Comparison of ENCODE assay signal across 8 cellular contexts in genomic region chr5:103561670-103562069, GRCh38. TPM values are rescaled to one million over a fixed set of nuclear protein-coding genes. Genes with fewer than 3 reads are reported as not detected.
DNase-seq lines count a peak whose midpoint lies in the region; ATAC-seq and TF ChIP-seq lines count a peak whose summit lies in the region.

No MANE protein-coding gene starts in this region.

- H3K36me3 ChIP-seq in heart left ventricle (peaks cover 0 to 18% (median 0%) of the 10 kb centered on the region in 9 donors), tibial artery (no peaks in the 10 kb centered on the region)

- peak overlapping the region in 10 of 12 donors; percentile 73 to 95 (median 89) for H3K27ac ChIP-seq in heart left ventricle
- peak overlapping the region; percentile 80 for H3K27ac ChIP-seq in tibial artery

- DNase-seq in heart left ventricle (no peak), left cardiac atrium (no peak), left kidney (ENCODE audit: low read depth, low spot score) (peak; percentile 37), tibial artery (no peak)
- DNase-seq in activated naive CD8-positive, alpha-beta T cell treated with anti-CD3 and anti-CD28 coated beads for 36 hours = no peak
- no peak for DNase-seq in stimulated activated CD4-positive, alpha-beta T cell treated with anti-CD3 and anti-CD28 coated beads, Interleukin-2, amount 100 ng/mL, for 24 hours
- DNase-seq in stimulated activated CD4-positive, alpha-beta T cell treated with anti-CD3 and anti-CD28 coated beads, Interleukin-2, amount 100 ng/mL, for 48 hours = no peak

- ATAC-seq in heart left ventricle (peak in 1 of 4 donors; percentile 10), left cardiac atrium (no peak), GM18505 (IDR thresholded peaks at IDR 0.05; ENCODE audit: unreplicated experiment) (no peak)

- peaks cover 3% of the 10 kb centered on the region for H3K36me3 Mint-ChIP-seq in activated naive CD8-positive, alpha-beta T cell treated with anti-CD3 and anti-CD28 coated beads for 36 hours

- H3K4me3 Mint-ChIP-seq in activated naive CD8-positive, alpha-beta T cell treated with anti-CD3 and anti-CD28 coated beads for 36 hours = peak overlapping the region; percentile 89

- TF ChIP-seq CTCF in heart left ventricle (IDR thresholded peaks at IDR 0.05) (no peak), tibial artery (IDR thresholded peaks at IDR 0.05) (no peak)

- TF ChIP-seq POLR2A in heart left ventricle (IDR thresholded peaks at IDR 0.05) (no peak), GM18505 (IDR thresholded peaks at IDR 0.05; ENCODE audit: borderline replicate concordance, extremely low read depth, insufficient read depth, insufficient read length) (no peak)

- no peaks in the 10 kb centered on the region for H3K9me3 Mint-ChIP-seq in activated naive CD8-positive, alpha-beta T cell treated with anti-CD3 and anti-CD28 coated beads for 36 hours

- H3K27ac Mint-ChIP-seq in activated naive CD8-positive, alpha-beta T cell treated with anti-CD3 and anti-CD28 coated beads for 36 hours = no peak overlapping the region

- WGBS in heart left ventricle, 4 donors = 54 to 75% (median 66%) methylated on average over 4 of the region's 4 CpGs

- H3K4me3 ChIP-seq in heart left ventricle = peak overlapping the region; percentile 48 to 89 (median 73)
- peak overlapping the region; percentile 62 to 66 for H3K4me3 ChIP-seq in tibial artery

- H3K27me3 Mint-ChIP-seq in activated naive CD8-positive, alpha-beta T cell treated with anti-CD3 and anti-CD28 coated beads for 36 hours = no peaks in the 10 kb centered on the region

- H3K9me3 ChIP-seq in heart left ventricle = no peaks in the 10 kb centered on the region
- no peaks in the 10 kb centered on the region for H3K9me3 ChIP-seq in tibial artery

- intact Hi-C loops in heart left ventricle (cut with DNase I) (loop anchor here in 1 of 10 donors (10.0 kb wide), 2 partner anchors 307 to 437 kb away; partner anchors contain the start of genes GIN1, MACIR and PPIP5K2), left cardiac atrium (cut with DNase I) (no loop called here), tibial artery (cut with DNase I; ENCODE audit: low total_unique reads) (no loop called here)

- H3K27me3 ChIP-seq in heart left ventricle (no peaks in the 10 kb centered on the region), tibial artery (no peaks in the 10 kb centered on the region)

- peaks cover 0 to 14% (median 5%) of the 10 kb centered on the region in 12 donors for H3K4me1 ChIP-seq in heart left ventricle
- H3K4me1 ChIP-seq in tibial artery = peaks cover 0 to 7% (median 5%) of the 10 kb centered on the region in 4 donors

- H3K4me1 Mint-ChIP-seq in activated naive CD8-positive, alpha-beta T cell treated with anti-CD3 and anti-CD28 coated beads for 36 hours = peaks cover 13% of the 10 kb centered on the region

RNA-seq across cellular contexts. Expression of gene NUDT12, which starts 0.9 kb away (rescaled TPM):
- 10 to 100 TPM; 10.3 to 14.5 (median 11.8) TPM for total RNA-seq in heart left ventricle
- polyA plus RNA-seq in heart left ventricle = 1 to 10 TPM; 6.0 to 9.6 TPM
- total RNA-seq in left cardiac atrium = 10 to 100 TPM in 1 of 2 donors, 1 to 10 TPM in 1; 9.2 to 11.1 TPM
- 1 to 10 TPM; 5.3 to 5.5 TPM for total RNA-seq in activated naive CD8-positive, alpha-beta T cell treated with anti-CD3 and anti-CD28 coated beads for 36 hours
